8 cellular contexts compared by ENCODE assay signal in the genomic region with DNA sequence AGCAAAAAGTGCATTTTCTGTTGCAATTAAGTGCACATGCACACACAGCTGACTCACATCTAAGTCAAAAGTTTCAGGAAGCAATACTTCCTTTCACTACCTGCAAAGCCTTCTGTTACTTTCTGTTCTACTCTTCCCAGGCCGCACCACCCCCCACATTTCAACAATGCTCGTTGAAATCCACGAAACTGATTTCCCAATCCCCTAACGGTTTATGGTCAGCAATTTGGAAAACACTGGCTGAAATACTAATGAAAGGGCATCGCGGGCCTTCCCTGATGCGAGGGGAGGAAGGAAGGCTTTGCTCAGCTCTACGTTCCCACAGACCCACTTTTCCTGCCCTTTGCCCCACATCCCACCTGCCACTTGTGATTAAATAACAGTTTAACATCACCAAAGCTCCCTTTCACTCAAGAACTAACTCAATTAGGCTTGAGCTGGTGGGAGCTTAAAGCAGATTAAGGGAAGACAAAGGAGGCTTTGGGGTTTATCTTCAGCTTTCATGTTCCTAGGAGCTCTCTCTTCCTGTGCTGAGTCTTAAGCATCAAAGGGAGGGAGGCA.
DNase-seq lines count a peak whose midpoint lies in the region; ATAC-seq, FAIRE-seq and TF ChIP-seq lines count a peak whose summit lies in the region.

No MANE protein-coding gene starts in this region.

- H3K36me3 ChIP-seq in bronchial epithelial cell (ENCODE audit: control insufficient read depth, insufficient read depth, low read length) = no peaks in the 10 kb centered on the region

- H3K27me3 ChIP-seq in bronchial epithelial cell (ENCODE audit: control insufficient read depth, insufficient read depth, low read length) = no peaks in the 10 kb centered on the region

- no peak for FAIRE-seq in bronchial epithelial cell (lab: Jason Lieb, UNC)

- ATAC-seq in GM18861 (IDR thresholded peaks at IDR 0.05; ENCODE audit: unreplicated experiment) = peak; percentile 66
- no peak for ATAC-seq in GM21447 (IDR thresholded peaks at IDR 0.05; ENCODE audit: unreplicated experiment)

- no peak overlapping the region for H3K27ac Mint-ChIP-seq in nephron progenitor cell

- H3K9me3 Mint-ChIP-seq in nephron progenitor cell = no peaks in the 10 kb centered on the region

- DNase-seq in NCI-H524 treated with DMSO at 0.1 percent for 48 hours (lab: John Stamatoyannopoulos, UW) = peak; percentile 90
- DNase-seq in bronchial epithelial cell (ENCODE audit: low read depth) = peak; percentile 48
- DNase-seq in nephron progenitor cell = no peak
- no peak for DNase-seq in foreskin melanocyte
- DNase-seq in activated CD8-positive, alpha-beta memory T cell treated with anti-CD3 and anti-CD28 coated beads, Interleukin-2, amount 50 U/mL, for 4 hours = no peak
- DNase-seq in activated CD8-positive, alpha-beta memory T cell treated with anti-CD3 and anti-CD28 coated beads for 24 hours = no peak

- H3K4me3 ChIP-seq in bronchial epithelial cell (ENCODE audit: low read depth, low read length) = no peak overlapping the region

- no peaks in the 10 kb centered on the region for H3K36me3 Mint-ChIP-seq in nephron progenitor cell (ENCODE audit: low read depth)

- peaks cover 10% of the 10 kb centered on the region for H3K27me3 Mint-ChIP-seq in nephron progenitor cell (ENCODE audit: low read depth, poor library complexity)

- TF ChIP-seq CTCF in bronchial epithelial cell (IDR thresholded peaks at IDR 0.05; ENCODE audit: insufficient read depth, low read length, severe bottlenecking) = no peak
- no peak for TF ChIP-seq CTCF in nephron progenitor cell (IDR thresholded peaks at IDR 0.05)

- peak overlapping the region; percentile 0 for H3K4me3 Mint-ChIP-seq in nephron progenitor cell

- H3K4me1 Mint-ChIP-seq in nephron progenitor cell = peaks cover 95% of the 10 kb centered on the region

Comparison
In these comparisons a context has a peak if more than half of its experiments do, and no peak if none do; other contexts are left out.
1. DNase-seq: peak in NCI-H524 treated with DMSO at 0.1 percent for 48 hours (single experiment) and bronchial epithelial cell (single experiment); none in nephron progenitor cell (single experiment), foreskin melanocyte (single experiment), activated CD8-positive, alpha-beta memory T cell treated with anti-CD3 and anti-CD28 coated beads, Interleukin-2, amount 50 U/mL, for 4 hours (single experiment) and activated CD8-positive, alpha-beta memory T cell treated with anti-CD3 and anti-CD28 coated beads for 24 hours (single experiment).